In the genomic region with DNA sequence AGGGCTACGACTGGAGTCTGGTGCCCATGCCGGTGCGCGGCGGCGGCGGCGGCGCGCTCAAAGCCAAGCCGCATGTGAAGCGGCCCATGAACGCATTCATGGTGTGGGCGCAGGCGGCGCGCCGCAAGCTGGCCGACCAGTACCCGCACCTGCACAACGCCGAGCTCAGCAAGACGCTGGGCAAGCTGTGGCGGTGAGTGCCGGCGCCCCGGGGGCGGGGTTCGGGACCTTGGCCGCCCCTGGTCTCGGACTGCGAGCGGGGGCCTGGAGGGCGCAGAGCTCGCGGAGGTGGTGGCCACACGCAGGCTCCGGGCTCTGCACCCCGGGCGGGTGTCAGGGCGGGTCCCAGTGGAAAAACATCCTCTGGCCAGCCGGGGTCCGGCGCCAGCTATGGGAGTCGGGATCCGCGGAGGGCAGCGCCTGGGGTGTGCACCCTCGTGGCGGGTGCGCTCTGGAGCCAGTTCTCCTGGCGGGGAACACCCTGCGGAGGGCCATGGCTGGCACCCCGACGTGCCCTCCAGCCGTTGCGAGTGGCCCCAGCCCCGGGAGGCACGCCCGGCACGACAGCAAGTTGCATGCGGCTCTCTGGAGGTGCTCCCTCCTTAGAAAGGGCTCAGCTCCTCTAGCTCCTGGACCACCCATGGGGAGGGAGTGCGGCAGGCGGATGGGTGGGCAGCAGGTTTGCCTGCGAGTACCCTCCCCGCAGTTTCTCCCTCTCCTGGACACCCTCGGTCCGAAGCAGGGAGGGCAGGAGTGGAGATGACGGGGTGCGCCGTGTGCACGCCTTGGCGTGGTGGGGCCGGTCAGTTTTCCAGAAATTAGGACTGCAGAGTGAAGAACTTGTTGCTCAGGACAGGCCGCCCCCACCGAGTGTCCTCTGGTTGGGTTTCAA, we compare ENCODE assay signal across 8 cellular contexts. TPM values are rescaled to one million over a fixed set of nuclear protein-coding genes. Genes with fewer than 3 reads are reported as not detected.
DNase-seq lines count a peak whose midpoint lies in the region; ATAC-seq and TF ChIP-seq lines count a peak whose summit lies in the region.

No MANE protein-coding gene starts in this region.

- intact Hi-C loops in CD8-positive, alpha-beta T cell (cut with DNase I, micrococcal nuclease), result no loop called here
- intact Hi-C loops in Panc1 (cut with micrococcal nuclease; ENCODE audit: unreplicated experiment), result no loop called here

- no peak overlapping the region for H2AK5ac ChIP-seq in trophoblast cell (ENCODE audit: low read length)

- H4K8ac ChIP-seq in trophoblast cell (ENCODE audit: low read depth, low read length), result no peak overlapping the region

- H3K18ac ChIP-seq in trophoblast cell (ENCODE audit: low read length), result no peak overlapping the region

- DNase-seq in CD8-positive, alpha-beta T cell, result peak in 1 of 7 experiments; percentile 60
- DNase-seq in Panc1 (ENCODE audit: low read depth, low spot score) (no peak), endodermal cell (peak; percentile 75), trophoblast cell (peak in 1 of 2 donors; percentile 20), SHP77 treated with DMSO at 0.1 percent for 48 hours (lab: John Stamatoyannopoulos, UW) (no peak), cerebellar nuclear complex (lab: John Stamatoyannopoulos, UW) (no peak)

- H3K9me3 Mint-ChIP-seq in CD8-positive, alpha-beta T cell, result no peaks in the 10 kb centered on the region
- no peaks in the 10 kb centered on the region for H3K9me3 Mint-ChIP-seq in endodermal cell

- H3K9me3 ChIP-seq in CD8-positive, alpha-beta T cell (ENCODE audit: low read length), result no peaks in the 10 kb centered on the region
- H3K9me3 ChIP-seq in Panc1 (ENCODE audit: control insufficient read depth, insufficient read depth, low read depth, low read length) (no peaks in the 10 kb centered on the region), endodermal cell (ENCODE audit: control insufficient read depth, low read length) (no peaks in the 10 kb centered on the region), trophoblast cell (ENCODE audit: insufficient read depth, low read depth, low read length) (peaks cover 11% of the 10 kb centered on the region)

- H3K79me2 ChIP-seq in trophoblast cell (ENCODE audit: control insufficient read depth, insufficient read depth, low read length, poor library complexity), result no peaks in the 10 kb centered on the region

- H2BK120ac ChIP-seq in trophoblast cell (ENCODE audit: insufficient read depth, low read length, poor library complexity), result no peak overlapping the region

- 14 to 18% methylated on average over 33 to 76 of the region's 76 CpGs for WGBS in endodermal cell (ENCODE audit: insufficient coverage in 1 of 2, insufficient read length in 1 of 2), 2 experiments
- WGBS in trophoblast cell (ENCODE audit: extremely low coverage, insufficient coverage, insufficient read length), result no CpG with 5 or more reads among the region's 76 CpGs

- peak overlapping the region; percentile 73 for H3K4me3 Mint-ChIP-seq in CD8-positive, alpha-beta T cell
- H3K4me3 Mint-ChIP-seq in endodermal cell, result peak overlapping the region; percentile 45

- H3K14ac ChIP-seq in trophoblast cell (ENCODE audit: low read length), result no peak overlapping the region

- no peak overlapping the region for H4K91ac ChIP-seq in trophoblast cell (ENCODE audit: low read depth, low read length)

- in situ Hi-C loops in Panc1 (cut with HindIII; ENCODE audit: low pct_unique_long_range_greater_than_20kb, low sequenced_read_pairs), result no loop called here

- H3K4ac ChIP-seq in trophoblast cell (ENCODE audit: low read depth, low read length), result no peak overlapping the region

- no peaks in the 10 kb centered on the region for H3K27me3 Mint-ChIP-seq in CD8-positive, alpha-beta T cell (ENCODE audit: low read depth)
- H3K27me3 Mint-ChIP-seq in endodermal cell (ENCODE audit: insufficient read depth), result peaks cover 37% of the 10 kb centered on the region

- TF ChIP-seq CTCF in CD8-positive, alpha-beta T cell (IDR thresholded peaks at IDR 0.05), result no peak
- TF ChIP-seq CTCF in Panc1 (IDR thresholded peaks at IDR 0.05), result no peak
- no peak for TF ChIP-seq CTCF in endodermal cell (conservative IDR thresholded peaks at IDR 0.05)

- H3K23ac ChIP-seq in trophoblast cell (ENCODE audit: low read length), result no peak overlapping the region

- no TSS peak for BruUV-seq in Panc1 (replicated peaks; lab: Mats Ljungman, UMichigan)

- POLR2A ChIA-PET in CD8-positive, alpha-beta T cell (lab: Charles Lee), result interaction anchor here (1.0 to 6.9 kb wide), 3 partner anchors 11 to 346 kb away, joined by 3 to 77 read pairs (median 39); partner anchors contain the start of gene LMF1
- POLR2A ChIA-PET in Panc1 (lab: Charles Lee), result no interaction called here

- no peaks in the 10 kb centered on the region for H3K36me3 ChIP-seq in CD8-positive, alpha-beta T cell (ENCODE audit: insufficient read depth, low read length)
- no peaks in the 10 kb centered on the region for H3K36me3 ChIP-seq in Panc1 (ENCODE audit: control insufficient read depth, insufficient read depth, low read length)
- H3K36me3 ChIP-seq in endodermal cell (ENCODE audit: control insufficient read depth, insufficient read depth, low read length), result no peaks in the 10 kb centered on the region
- no peaks in the 10 kb centered on the region for H3K36me3 ChIP-seq in trophoblast cell (ENCODE audit: control insufficient read depth in 1 of 2, insufficient read depth in 2 of 2, low read length in 2 of 2)

- peak overlapping the region; percentile 27 for H3K4me3 ChIP-seq in CD8-positive, alpha-beta T cell (ENCODE audit: low read depth, low read length)
- peak overlapping the region; percentile 22 to 26 for H3K4me3 ChIP-seq in Panc1 (ENCODE audit: low read depth in 2 of 2, low read length in 2 of 2)
- H3K4me3 ChIP-seq in endodermal cell (ENCODE audit: low read length), result no peak overlapping the region
- H3K4me3 ChIP-seq in trophoblast cell (ENCODE audit: low read depth, low read length), result no peak overlapping the region

- H3K9ac ChIP-seq in endodermal cell (ENCODE audit: extremely low read depth, low read length, poor library complexity, severe bottlenecking) (no peak overlapping the region), trophoblast cell (ENCODE audit: low read length) (no peak overlapping the region)

- H3K4me1 ChIP-seq in CD8-positive, alpha-beta T cell (ENCODE audit: insufficient read depth, low read length), result peaks cover 22% of the 10 kb centered on the region
- H3K4me1 ChIP-seq in Panc1 (ENCODE audit: control insufficient read depth, insufficient read depth, low read length) (no peaks in the 10 kb centered on the region; the same call in 1 of the 2 replicates), endodermal cell (ENCODE audit: control insufficient read depth, insufficient read depth, low read length) (no peaks in the 10 kb centered on the region), trophoblast cell (ENCODE audit: control insufficient read depth in 1 of 2, insufficient read depth in 2 of 2, low read length in 2 of 2) (peaks cover 3 to 9% of the 10 kb centered on the region in 2 experiments)

- H3K4me1 Mint-ChIP-seq in CD8-positive, alpha-beta T cell (ENCODE audit: low read depth), result peaks cover 8% of the 10 kb centered on the region
- no peaks in the 10 kb centered on the region for H3K4me1 Mint-ChIP-seq in endodermal cell

- H3K27me3 ChIP-seq in CD8-positive, alpha-beta T cell (ENCODE audit: insufficient read depth, low read length), result no peaks in the 10 kb centered on the region
- H3K27me3 ChIP-seq in Panc1 (ENCODE audit: control insufficient read depth, insufficient read depth, low read length) (no peaks in the 10 kb centered on the region), endodermal cell (ENCODE audit: control insufficient read depth, insufficient read depth, low read length, poor library complexity, severe bottlenecking) (peaks cover 59% of the 10 kb centered on the region), trophoblast cell (ENCODE audit: insufficient read depth, low read length) (peaks cover 42% of the 10 kb centered on the region)

- no peak overlapping the region for H3K27ac Mint-ChIP-seq in CD8-positive, alpha-beta T cell
- no peak overlapping the region for H3K27ac Mint-ChIP-seq in endodermal cell

- no peaks in the 10 kb centered on the region for H3K36me3 Mint-ChIP-seq in CD8-positive, alpha-beta T cell
- no peaks in the 10 kb centered on the region for H3K36me3 Mint-ChIP-seq in endodermal cell (ENCODE audit: low read depth)

- peak; percentile 13 for ATAC-seq in CD8-positive, alpha-beta T cell
- ATAC-seq in Panc1 (peak; percentile 35), HG03469 (IDR thresholded peaks at IDR 0.05; ENCODE audit: unreplicated experiment) (no peak), HG03139 (IDR thresholded peaks at IDR 0.05; ENCODE audit: unreplicated experiment) (no peak)

- no peak overlapping the region for H2BK12ac ChIP-seq in trophoblast cell (ENCODE audit: low read length)

- H3K4me2 ChIP-seq in trophoblast cell (ENCODE audit: low read length), result peak overlapping the region; percentile 62

- no peaks in the 10 kb centered on the region for H3K79me1 ChIP-seq in trophoblast cell (ENCODE audit: low read length)

- H3K27ac ChIP-seq in CD8-positive, alpha-beta T cell (ENCODE audit: low read depth, low read length), result no peak overlapping the region
- H3K27ac ChIP-seq in Panc1 (ENCODE audit: low read length) (no peak overlapping the region), endodermal cell (ENCODE audit: low read depth, low read length) (no peak overlapping the region), trophoblast cell (ENCODE audit: low read depth, low read length) (no peak overlapping the region)

- H2AFZ ChIP-seq in trophoblast cell (ENCODE audit: insufficient read depth, low read length, poor library complexity), result no peak overlapping the region

- H2BK5ac ChIP-seq in trophoblast cell (ENCODE audit: low read depth, low read length, poor library complexity), result no peak overlapping the region

- CTCF ChIA-PET in CD8-positive, alpha-beta T cell (lab: Charles Lee), result interaction anchor here (0.7 to 2.0 kb wide), 3 partner anchors 13 to 75 kb away, joined by 3 to 6 read pairs (median 4); no protein-coding TSS in a partner anchor
- CTCF ChIA-PET in Panc1 (lab: Charles Lee), result no interaction called here

- H4K12ac ChIP-seq in trophoblast cell (ENCODE audit: low read depth, low read length), result no peak overlapping the region

RNA-seq across cellular contexts. Expression of gene SOX8, which starts 0.8 kb away (rescaled TPM):
- 1 to 10 TPM; 1.1 to 1.4 TPM for total RNA-seq in CD8-positive, alpha-beta T cell
- total RNA-seq in Panc1 (2021; ENCODE audit: unreplicated experiment) (1.8 TPM), endodermal cell (1 to 10 TPM in 1 of 2 donors, under 1 TPM in 1; 0.69 to 5.1 TPM)
- 4.5 TPM for polyA plus RNA-seq in Panc1 (2012; ENCODE audit: insufficient read length)
- polyA plus RNA-seq in endodermal cell (2013, experiment 1 of 2), result 8.9 TPM
- polyA plus RNA-seq in endodermal cell (2013, experiment 2 of 2), result 9.2 TPM
- polyA plus RNA-seq in trophoblast cell (2013), result 1.9 and 2.1 TPM in 2 replicates

RNA-seq across cellular contexts. Expression of gene LMF1, which starts 11.6 kb away (rescaled TPM):
- total RNA-seq in CD8-positive, alpha-beta T cell, result 10 to 100 TPM; 18.2 to 20.1 TPM
- 24.3 TPM for total RNA-seq in Panc1 (2021; ENCODE audit: unreplicated experiment)
- polyA plus RNA-seq in Panc1 (2012; ENCODE audit: insufficient read length), result 47.8 TPM
- total RNA-seq in endodermal cell, result 10 to 100 TPM; 13.7 to 15.1 TPM
- polyA plus RNA-seq in endodermal cell (2013, experiment 1 of 2), result 12.7 TPM
- polyA plus RNA-seq in endodermal cell (2013, experiment 2 of 2), result 10.8 TPM
- 8.3 TPM in 2 replicates for polyA plus RNA-seq in trophoblast cell (2013)

Comparison
In these comparisons a context has a peak if more than half of its experiments do, and no peak if none do; other contexts are left out.
1. ATAC-seq: peak in CD8-positive, alpha-beta T cell (single experiment) and Panc1 (single experiment); none in HG03469 (single experiment) and HG03139 (single experiment).
2. H3K4me3 ChIP-seq: peak in CD8-positive, alpha-beta T cell (single experiment) and Panc1 (2 of 2); none in endodermal cell (single experiment) and trophoblast cell (single experiment).